Comparison of ENCODE assay signal across 15 cellular contexts in the genomic region with DNA sequence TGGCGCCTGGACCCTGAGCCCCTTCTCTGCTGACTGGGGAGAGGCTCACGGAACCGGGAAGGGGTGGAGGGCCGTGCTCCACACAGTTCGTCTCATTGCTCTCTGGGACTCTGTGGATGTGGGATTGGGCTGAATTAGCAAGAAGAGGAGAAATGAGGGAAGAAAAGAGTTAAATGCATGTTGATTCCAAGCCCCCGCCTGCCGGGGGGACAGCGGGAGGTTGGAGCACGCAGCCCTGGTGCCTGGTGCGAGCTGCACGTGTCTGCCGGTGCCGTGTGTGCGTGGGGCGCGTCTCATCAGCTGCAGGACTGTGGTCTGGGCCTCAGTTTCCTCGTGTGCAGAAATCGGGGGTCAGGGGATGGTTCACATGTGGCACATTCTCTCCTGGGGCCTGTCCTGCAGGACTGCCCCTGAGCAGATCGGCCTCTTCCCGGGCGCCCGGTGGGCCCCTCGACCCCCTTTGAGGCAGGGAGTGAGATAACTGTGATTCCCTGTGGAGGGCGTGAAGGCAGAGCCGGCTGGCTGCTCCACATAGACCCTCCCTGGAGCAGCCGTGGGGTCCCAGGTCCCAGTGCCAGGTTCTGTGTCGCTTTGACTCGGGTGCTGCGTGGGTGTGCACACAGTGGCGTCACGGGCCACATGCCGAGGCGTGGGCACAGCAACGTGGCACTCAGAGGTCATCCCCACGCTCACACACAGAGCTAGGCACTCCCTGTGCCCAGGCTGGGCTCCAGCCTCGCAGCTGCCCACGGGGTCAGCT. TPM values are rescaled to one million over a fixed set of nuclear protein-coding genes. Genes with fewer than 3 reads are reported as not detected.
DNase-seq lines count a peak whose midpoint lies in the region; FAIRE-seq and TF ChIP-seq lines count a peak whose summit lies in the region.
"Had no signal": no experiment of that assay in that cellular context is flagged by ENCODE, and none has a peak within 500 bp of the region (broad histone marks: within the 10 kb centered on the region; RNA-seq: fewer than 3 reads in every experiment).

No MANE protein-coding gene starts in this region.

- H3K27me3 ChIP-seq in endothelial cell of umbilical vein (ENCODE audit: control insufficient read depth in 2 of 2, insufficient read depth in 2 of 2, low read length in 2 of 2), result peaks cover 14% of the 10 kb centered on the region in 2 experiments
- H3K27me3 ChIP-seq in smooth muscle cell (ENCODE audit: low read depth), result no peaks in the 10 kb centered on the region
- H3K27me3 ChIP-seq in CD8-positive, alpha-beta memory T cell (ENCODE audit: insufficient read depth, low read length, poor library complexity, severe bottlenecking), result peaks cover 11% of the 10 kb centered on the region

- H3K4me1 Mint-ChIP-seq in activated CD4-positive, alpha-beta T cell treated with anti-CD3 and anti-CD28 coated beads, Interleukin-2, amount 10 ng/mL, durations not matched to agents 24 days and 14 days, result peaks cover 3% of the 10 kb centered on the region
- peaks cover 3 to 5% (median 4%) of the 10 kb centered on the region in 3 donors for H3K4me1 Mint-ChIP-seq in CD8-positive, alpha-beta memory T cell

- FAIRE-seq in endothelial cell of umbilical vein (lab: Jason Lieb, UNC), result no peak
- FAIRE-seq: endometrium, frontal cortex, small intestine had no signal

- no peaks in the 10 kb centered on the region for H3K36me3 Mint-ChIP-seq in activated CD4-positive, alpha-beta T cell treated with anti-CD3 and anti-CD28 coated beads, Interleukin-2, amount 10 ng/mL, durations not matched to agents 24 days and 14 days (ENCODE audit: low read depth)
- H3K36me3 Mint-ChIP-seq in CD8-positive, alpha-beta memory T cell, result no peaks in the 10 kb centered on the region

- CTCF ChIA-PET in endothelial cell of umbilical vein (lab: Charles Lee), result interaction anchor here (0.9 kb wide), 1 partner anchor 16 kb away, joined by 3 read pairs; no protein-coding TSS in a partner anchor
- CTCF ChIA-PET in CD8-positive, alpha-beta memory T cell (lab: Charles Lee), result no interaction called here

- POLR2A ChIA-PET in endothelial cell of umbilical vein (lab: Charles Lee), result no interaction called here
- POLR2A ChIA-PET in CD8-positive, alpha-beta memory T cell (lab: Charles Lee), result no interaction called here

- H3K79me2 ChIP-seq in endothelial cell of umbilical vein (ENCODE audit: control insufficient read depth, insufficient read depth, low read length) (no peaks in the 10 kb centered on the region), smooth muscle cell (ENCODE audit: low read depth) (no peaks in the 10 kb centered on the region)

- no peak for TF ChIP-seq POLR2A in endothelial cell of umbilical vein (IDR thresholded peaks at IDR 0.05; ENCODE audit: low read depth, low read length)

- peaks cover 40% of the 10 kb centered on the region for H3K27me3 Mint-ChIP-seq in activated CD4-positive, alpha-beta T cell treated with anti-CD3 and anti-CD28 coated beads, Interleukin-2, amount 10 ng/mL, durations not matched to agents 24 days and 14 days
- H3K27me3 Mint-ChIP-seq in CD8-positive, alpha-beta memory T cell, result peaks cover 15 to 34% of the 10 kb centered on the region in 2 donors

- TF ChIP-seq CTCF in endothelial cell of umbilical vein (IDR thresholded peaks at IDR 0.05; ENCODE audit: extremely low read depth in 1 of 2, insufficient read depth in 1 of 2, low read depth in 1 of 2, low read length in 2 of 2), result no peak
- TF ChIP-seq CTCF in smooth muscle cell (IDR thresholded peaks at IDR 0.05; ENCODE audit: borderline replicate concordance, insufficient read depth, poor library complexity, severe bottlenecking), result no peak

- H3K9me3 ChIP-seq in endothelial cell of umbilical vein (replicated peaks; ENCODE audit: control insufficient read depth, insufficient read depth, low read length), result no peaks in the 10 kb centered on the region
- no peaks in the 10 kb centered on the region for H3K9me3 ChIP-seq in smooth muscle cell (replicated peaks; ENCODE audit: low read depth)
- no peaks in the 10 kb centered on the region for H3K9me3 ChIP-seq in CD8-positive, alpha-beta memory T cell (ENCODE audit: low read length)

- no peaks in the 10 kb centered on the region for H4K20me1 ChIP-seq in endothelial cell of umbilical vein (replicated peaks; ENCODE audit: control insufficient read depth, extremely low read depth, insufficient read depth, low read length)
- peaks cover 18% of the 10 kb centered on the region for H4K20me1 ChIP-seq in smooth muscle cell (ENCODE audit: low read depth)

- WGBS in smooth muscle cell (ENCODE audit: low lambda C conversion rate), result 26% methylated on average over 35 of the region's 37 CpGs

- H3K27ac ChIP-seq in endothelial cell of umbilical vein (ENCODE audit: insufficient read depth, low read depth, low read length), result no peak overlapping the region
- no peak overlapping the region for H3K27ac ChIP-seq in smooth muscle cell (ENCODE audit: low read depth)
- H3K27ac ChIP-seq in CD8-positive, alpha-beta memory T cell (ENCODE audit: low read depth, low read length), result no peak overlapping the region

- H3K9me3 Mint-ChIP-seq in activated CD4-positive, alpha-beta T cell treated with anti-CD3 and anti-CD28 coated beads, Interleukin-2, amount 10 ng/mL, durations not matched to agents 24 days and 14 days, result no peaks in the 10 kb centered on the region
- no peaks in the 10 kb centered on the region for H3K9me3 Mint-ChIP-seq in CD8-positive, alpha-beta memory T cell

- peaks cover 6% of the 10 kb centered on the region for H3F3A ChIP-seq in smooth muscle cell (ENCODE audit: low read depth)

- H3K36me3 ChIP-seq in endothelial cell of umbilical vein (ENCODE audit: control insufficient read depth in 2 of 2, extremely low read depth in 1 of 2, insufficient read depth in 2 of 2, low read length in 2 of 2) (no peaks in the 10 kb centered on the region), smooth muscle cell (ENCODE audit: low read depth) (no peaks in the 10 kb centered on the region)
- H3K36me3 ChIP-seq in CD8-positive, alpha-beta memory T cell (ENCODE audit: insufficient read depth, low read length), result no peaks in the 10 kb centered on the region

- DNase-seq in activated CD4-positive, alpha-beta T cell treated with anti-CD3 and anti-CD28 coated beads, Interleukin-2, amount 10 ng/mL, durations not matched to agents 24 days and 14 days, result no peak
- DNase-seq in activated CD4-positive, alpha-beta T cell treated with anti-CD3 and anti-CD28 coated beads, Interleukin-2, amount 50 U/mL, for 4 hours, result no peak
- DNase-seq in endothelial cell of umbilical vein (ENCODE audit: low read depth, low spot score) (no peak), smooth muscle cell (lab: John Stamatoyannopoulos, UW; ENCODE audit: unreplicated experiment) (no peak), HCEC 1CT (no peak)
- DNase-seq in CD8-positive, alpha-beta memory T cell, result no peak
- DNase-seq: activated CD4-positive, alpha-beta T cell treated with anti-CD3 and anti-CD28 coated beads for 48 hours; activated T-cell treated with anti-CD3 and anti-CD28 coated beads, Interleukin-2, amount 50 U/mL, for 48 hours; cerebellar nuclear complex; MM.1S; small intestine; T-helper 17 cell had no signal

- H3K4me1 ChIP-seq in endothelial cell of umbilical vein (ENCODE audit: control insufficient read depth, extremely low read depth, insufficient read depth, low read length) (no peaks in the 10 kb centered on the region), smooth muscle cell (ENCODE audit: low read depth) (peaks cover 19% of the 10 kb centered on the region)
- no peaks in the 10 kb centered on the region for H3K4me1 ChIP-seq in CD8-positive, alpha-beta memory T cell (ENCODE audit: insufficient read depth, low read length)

- dilution Hi-C loops in endothelial cell of umbilical vein (cut with MboI; ENCODE audit: extremely low pct_ligation_motif_present, low sequenced_read_pairs), result no loop called here

- BruUV-seq in endothelial cell of umbilical vein (replicated peaks; lab: Mats Ljungman, UMichigan), result no TSS peak

- peak overlapping the region; percentile 29 for H3K27ac Mint-ChIP-seq in activated CD4-positive, alpha-beta T cell treated with anti-CD3 and anti-CD28 coated beads, Interleukin-2, amount 10 ng/mL, durations not matched to agents 24 days and 14 days
- no peak overlapping the region for H3K27ac Mint-ChIP-seq in CD8-positive, alpha-beta memory T cell
- H3K27ac Mint-ChIP-seq: T-helper 17 cell had no signal

- intact Hi-C loops in activated CD4-positive, alpha-beta T cell treated with anti-CD3 and anti-CD28 coated beads, Interleukin-2, amount 10 ng/mL, durations not matched to agents 24 days and 14 days (cut with micrococcal nuclease), result loop anchor here (5.0 kb wide), 1 partner anchor 33 kb away; no protein-coding TSS in a partner anchor
- intact Hi-C loops in endothelial cell of umbilical vein (cut with micrococcal nuclease), result no loop called here

- H2AFZ ChIP-seq in endothelial cell of umbilical vein (ENCODE audit: low read depth, low read length) (no peak overlapping the region), smooth muscle cell (ENCODE audit: low read depth) (no peak overlapping the region)

- H3K9ac ChIP-seq in endothelial cell of umbilical vein (replicated peaks; ENCODE audit: extremely low read depth, insufficient read depth, low read length) (no peak overlapping the region), smooth muscle cell (ENCODE audit: low read depth) (no peak overlapping the region)

- H3K9me1 ChIP-seq in endothelial cell of umbilical vein (replicated peaks; ENCODE audit: control insufficient read depth, extremely low read depth, insufficient read depth, low read length), result no peaks in the 10 kb centered on the region

- H3K4me3 ChIP-seq in endothelial cell of umbilical vein (replicated peaks in 1 of 3; ENCODE audit: insufficient read depth in 1 of 3, low read depth in 1 of 3, low read length in 3 of 3) (no peak overlapping the region), smooth muscle cell (no peak overlapping the region)
- H3K4me3 ChIP-seq in CD8-positive, alpha-beta memory T cell (ENCODE audit: low read length), result no peak overlapping the region

- no peak overlapping the region for H3K4me2 ChIP-seq in endothelial cell of umbilical vein (ENCODE audit: insufficient read depth, low read length)
- H3K4me2 ChIP-seq in smooth muscle cell, result peak overlapping the region; percentile 58

- H3K4me3 Mint-ChIP-seq in activated CD4-positive, alpha-beta T cell treated with anti-CD3 and anti-CD28 coated beads, Interleukin-2, amount 10 ng/mL, durations not matched to agents 24 days and 14 days, result no peak overlapping the region
- no peak overlapping the region for H3K4me3 Mint-ChIP-seq in CD8-positive, alpha-beta memory T cell
- H3K4me3 Mint-ChIP-seq: T-helper 17 cell had no signal

RNA-seq across cellular contexts. Expression of a gene that starts 11.4 kb away (rescaled TPM):
- total RNA-seq in activated CD4-positive, alpha-beta T cell treated with anti-CD3 and anti-CD28 coated beads, Interleukin-2, amount 10 ng/mL, durations not matched to agents 24 days and 14 days, result not detected in 2 replicates
- total RNA-seq in endothelial cell of umbilical vein (not detected in 2 replicates), smooth muscle cell (7.5 and 18.0 TPM in 2 replicates)
- polyA plus RNA-seq in endothelial cell of umbilical vein (0.08 TPM in 1 of 2 replicates, not detected in the other), smooth muscle cell (21.1 and 24.1 TPM in 2 replicates)
- 0.13 TPM in 1 of 2 replicates, not detected in the other for polyA plus RNA-seq in endothelial cell of umbilical vein (2011; cell fraction: cytosol; rRNA removed)
- polyA plus RNA-seq in endothelial cell of umbilical vein (2011; cell fraction: nucleus; rRNA removed), result 0.07 TPM in 1 of 2 replicates, not detected in the other
- not detected in 2 replicates for polyA plus RNA-seq in endothelial cell of umbilical vein (2012)
- not detected in 2 replicates for polyA minus RNA-seq in endothelial cell of umbilical vein
- 73.0 TPM for polyA minus RNA-seq in endothelial cell of umbilical vein (2011; cell fraction: cytosol; rRNA and poly(A)+ RNA removed)
- polyA minus RNA-seq in endothelial cell of umbilical vein (2011; cell fraction: nucleus; rRNA and poly(A)+ RNA removed), result 0.67 and 0.72 TPM in 2 replicates
- total RNA-seq in CD8-positive, alpha-beta memory T cell, result not detected
- 0.20 TPM for polyA plus RNA-seq in CD8-positive, alpha-beta memory T cell
- total RNA-seq: T-helper 17 cell had no signal

RNA-seq across cellular contexts. Expression of a gene that starts 23.9 kb away (rescaled TPM):
- 190 and 192 TPM in 2 replicates for total RNA-seq in activated CD4-positive, alpha-beta T cell treated with anti-CD3 and anti-CD28 coated beads, Interleukin-2, amount 10 ng/mL, durations not matched to agents 24 days and 14 days
- 87.9 and 88.6 TPM in 2 replicates for total RNA-seq in endothelial cell of umbilical vein
- polyA plus RNA-seq in endothelial cell of umbilical vein, result 50.7 and 55.3 TPM in 2 replicates
- 46.6 and 47.6 TPM in 2 replicates for polyA plus RNA-seq in endothelial cell of umbilical vein (2011; cell fraction: cytosol; rRNA removed)
- polyA plus RNA-seq in endothelial cell of umbilical vein (2011; cell fraction: nucleus; rRNA removed), result 70.2 and 76.7 TPM in 2 replicates
- 51.8 and 64.1 TPM in 2 replicates for polyA plus RNA-seq in endothelial cell of umbilical vein (2012)
- polyA minus RNA-seq in endothelial cell of umbilical vein, result 44.7 and 56.9 TPM in 2 replicates
- 112 TPM for polyA minus RNA-seq in endothelial cell of umbilical vein (2011; cell fraction: cytosol; rRNA and poly(A)+ RNA removed)
- polyA minus RNA-seq in endothelial cell of umbilical vein (2011; cell fraction: nucleus; rRNA and poly(A)+ RNA removed), result 16.9 and 22.7 TPM in 2 replicates
- total RNA-seq in smooth muscle cell, result 34.5 and 38.9 TPM in 2 replicates
- 64.0 and 76.3 TPM in 2 replicates for polyA plus RNA-seq in smooth muscle cell
- 100 to 1,000 TPM; 175 to 187 TPM for total RNA-seq in CD8-positive, alpha-beta memory T cell
- 72.3 TPM for polyA plus RNA-seq in CD8-positive, alpha-beta memory T cell

RNA-seq across cellular contexts. Expression of a gene that starts 25.2 kb away (rescaled TPM):
- total RNA-seq in activated CD4-positive, alpha-beta T cell treated with anti-CD3 and anti-CD28 coated beads, Interleukin-2, amount 10 ng/mL, durations not matched to agents 24 days and 14 days, result 46.4 and 48.1 TPM in 2 replicates
- total RNA-seq in endothelial cell of umbilical vein (28.6 and 30.1 TPM in 2 replicates), smooth muscle cell (10.2 and 12.4 TPM in 2 replicates)
- polyA plus RNA-seq in endothelial cell of umbilical vein (27.0 and 39.9 TPM in 2 replicates), smooth muscle cell (29.9 and 32.7 TPM in 2 replicates)
- polyA plus RNA-seq in endothelial cell of umbilical vein (2011; cell fraction: cytosol; rRNA removed), result 4.6 and 7.5 TPM in 2 replicates
- 234 and 278 TPM in 2 replicates for polyA plus RNA-seq in endothelial cell of umbilical vein (2011; cell fraction: nucleus; rRNA removed)
- 13.4 and 19.9 TPM in 2 replicates for polyA plus RNA-seq in endothelial cell of umbilical vein (2012)
- 5.7 and 14.3 TPM in 2 replicates for polyA minus RNA-seq in endothelial cell of umbilical vein
- 7.4 TPM for polyA minus RNA-seq in endothelial cell of umbilical vein (2011; cell fraction: cytosol; rRNA and poly(A)+ RNA removed)
- 21.7 and 35.5 TPM in 2 replicates for polyA minus RNA-seq in endothelial cell of umbilical vein (2011; cell fraction: nucleus; rRNA and poly(A)+ RNA removed)
- total RNA-seq in CD8-positive, alpha-beta memory T cell, result 10 to 100 TPM; 27.6 to 28.6 TPM
- 1.4 TPM for polyA plus RNA-seq in CD8-positive, alpha-beta memory T cell

RNA-seq across cellular contexts. Expression of a gene that starts 31.1 kb away (rescaled TPM):
- 1.8 and 2.8 TPM in 2 replicates for total RNA-seq in activated CD4-positive, alpha-beta T cell treated with anti-CD3 and anti-CD28 coated beads, Interleukin-2, amount 10 ng/mL, durations not matched to agents 24 days and 14 days
- total RNA-seq in endothelial cell of umbilical vein (0.48 and 0.88 TPM in 2 replicates), smooth muscle cell (1.9 and 2.6 TPM in 2 replicates)
- polyA plus RNA-seq in endothelial cell of umbilical vein (0.29 and 0.35 TPM in 2 replicates), smooth muscle cell (5.2 and 9.6 TPM in 2 replicates)
- 0.13 and 0.14 TPM in 2 replicates for polyA plus RNA-seq in endothelial cell of umbilical vein (2011; cell fraction: cytosol; rRNA removed)
- polyA plus RNA-seq in endothelial cell of umbilical vein (2011; cell fraction: nucleus; rRNA removed), result 1.0 and 1.3 TPM in 2 replicates
- 0.72 and 1.6 TPM in 2 replicates for polyA plus RNA-seq in endothelial cell of umbilical vein (2012)
- 0.27 TPM in 1 of 2 replicates, not detected in the other for polyA minus RNA-seq in endothelial cell of umbilical vein
- polyA minus RNA-seq in endothelial cell of umbilical vein (2011; cell fraction: cytosol; rRNA and poly(A)+ RNA removed), result 0.51 TPM
- 0.48 TPM in 1 of 2 replicates, not detected in the other for polyA minus RNA-seq in endothelial cell of umbilical vein (2011; cell fraction: nucleus; rRNA and poly(A)+ RNA removed)
- 1 to 10 TPM; 2.7 to 3.5 TPM for total RNA-seq in CD8-positive, alpha-beta memory T cell
- polyA plus RNA-seq in CD8-positive, alpha-beta memory T cell, result 0.49 TPM
- total RNA-seq: frontal cortex had no signal

RNA-seq across cellular contexts. Expression of a gene that starts 46.7 kb away (rescaled TPM):
- total RNA-seq in activated CD4-positive, alpha-beta T cell treated with anti-CD3 and anti-CD28 coated beads, Interleukin-2, amount 10 ng/mL, durations not matched to agents 24 days and 14 days, result not detected in 2 replicates
- not detected in 2 replicates for total RNA-seq in endothelial cell of umbilical vein
- polyA plus RNA-seq in endothelial cell of umbilical vein, result not detected in 2 replicates
- polyA plus RNA-seq in endothelial cell of umbilical vein (2011; cell fraction: cytosol; rRNA removed), result not detected in 2 replicates
- polyA plus RNA-seq in endothelial cell of umbilical vein (2011; cell fraction: nucleus; rRNA removed), result not detected in 2 replicates
- polyA plus RNA-seq in endothelial cell of umbilical vein (2012), result 0.46 and 0.52 TPM in 2 replicates
- 0.13 TPM in 1 of 2 replicates, not detected in the other for polyA minus RNA-seq in endothelial cell of umbilical vein
- not detected for polyA minus RNA-seq in endothelial cell of umbilical vein (2011; cell fraction: cytosol; rRNA and poly(A)+ RNA removed)
- polyA minus RNA-seq in endothelial cell of umbilical vein (2011; cell fraction: nucleus; rRNA and poly(A)+ RNA removed), result not detected in 2 replicates
- 0.22 TPM in 1 of 2 replicates, not detected in the other for total RNA-seq in smooth muscle cell
- 2.6 and 3.1 TPM in 2 replicates for polyA plus RNA-seq in smooth muscle cell
- total RNA-seq in CD8-positive, alpha-beta memory T cell, result not detected
- polyA plus RNA-seq in CD8-positive, alpha-beta memory T cell, result not detected
- total RNA-seq: frontal cortex, mesenteric fat pad, T-helper 17 cell had no signal
